Comparison of ENCODE assay signal across 16 cellular contexts in genomic region chr6:170403451-170403850, GRCh38.
DNase-seq lines count a peak whose midpoint lies in the region; ATAC-seq, FAIRE-seq and TF ChIP-seq lines count a peak whose summit lies in the region.
"Had no signal": no experiment of that assay in that cellular context is flagged by ENCODE, and none has a peak within 500 bp of the region (broad histone marks: within the 10 kb centered on the region; RNA-seq: fewer than 3 reads in every experiment).

No MANE protein-coding gene starts in this region.

- no peak overlapping the region for H4K91ac ChIP-seq in H1 (replicated peaks; ENCODE audit: insufficient read length, low read length)
- H4K91ac ChIP-seq in mesenchymal stem cell (ENCODE audit: low read length): no peak overlapping the region

- FAIRE-seq in H1 (lab: Jason Lieb, UNC): no peak
- FAIRE-seq in kidney (lab: Jason Lieb, UNC): no peak
- FAIRE-seq: GM12892 had no signal

- H2BK15ac ChIP-seq in H1 (ENCODE audit: low read length): no peak overlapping the region
- H2BK15ac ChIP-seq in mesenchymal stem cell (ENCODE audit: low read depth, poor library complexity, severe bottlenecking): no peak overlapping the region

- H2BK5ac ChIP-seq in H1 (ENCODE audit: low read depth, low read length) (no peak overlapping the region), mesenchymal stem cell (ENCODE audit: low read depth, low read length, poor library complexity, severe bottlenecking) (peak overlapping the region; percentile 60)

- H3K14ac ChIP-seq in H1 (ENCODE audit: insufficient read length) (no peak overlapping the region), mesenchymal stem cell (ENCODE audit: low read length in 2 of 2) (peak overlapping the region in 1 of 2 experiments; percentile 82)

- H4K20me1 ChIP-seq in H1 (replicated peaks in 1 of 2; ENCODE audit: control insufficient read depth in 1 of 2, insufficient read depth in 2 of 2, low read length in 2 of 2): no peaks in the 10 kb centered on the region

- no peak overlapping the region for H3K56ac ChIP-seq in H1 (replicated peaks; ENCODE audit: insufficient read length, low read depth, low read length)

- no peaks in the 10 kb centered on the region for H3K79me2 ChIP-seq in H1 (ENCODE audit: control insufficient read depth in 1 of 2, insufficient read depth in 2 of 2, low read length in 2 of 2)

- no peak for TF ChIP-seq CTCF in AG04450 (IDR thresholded peaks at IDR 0.05; ENCODE audit: low read depth, low read length)
- TF ChIP-seq CTCF in H1 (IDR thresholded peaks at IDR 0.05; ENCODE audit: control extremely low read depth in 1 of 3, insufficient read depth in 1 of 3, low read depth in 1 of 3, low read length in 3 of 3): no peak
- TF ChIP-seq CTCF in kidney (IDR thresholded peaks at IDR 0.05; ENCODE audit: borderline replicate concordance, extremely low read depth, insufficient read depth): no peak

- POLR2A ChIA-PET in AG04450 (lab: Yijun Ruan, JAX) (no interaction called here), H1 (lab: Charles Lee; ENCODE audit: partially characterized antibody) (interaction anchor here (1.6 kb wide), 1 partner anchor 10 kb away, joined by 4 read pairs; no protein-coding TSS in a partner anchor)

- CTCF ChIA-PET in AG04450 (lab: Charles Lee): no interaction called here
- CTCF ChIA-PET in H1 (lab: Charles Lee; ENCODE audit: partially characterized antibody): interaction anchor here (1.0 to 1.6 kb wide), 3 partner anchors 18 to 114 kb away, joined by 3 to 5 read pairs (median 3); no protein-coding TSS in a partner anchor

- 0 out of 2 replicates have a peak overlapping the region, but pooled peaks have one; percentile 12 for H2BK12ac ChIP-seq in H1 (ENCODE audit: low read depth, low read length)
- H2BK12ac ChIP-seq in mesenchymal stem cell (ENCODE audit: low read length in 2 of 2): peak overlapping the region in 1 of 2 experiments; percentile 46

- H3K79me1 ChIP-seq in H1 (ENCODE audit: low read depth, low read length) (no peaks in the 10 kb centered on the region), mesenchymal stem cell (replicated peaks; ENCODE audit: low read length, poor library complexity, severe bottlenecking) (peaks cover 3% of the 10 kb centered on the region)

- H3K4ac ChIP-seq in H1 (replicated peaks; ENCODE audit: insufficient read length, low read depth, low read length) (no peak overlapping the region), mesenchymal stem cell (ENCODE audit: low read depth in 1 of 2, low read length in 2 of 2) (peak overlapping the region in 1 of 2 experiments; percentile 45)

- H3K27ac ChIP-seq in AG04450 (ENCODE audit: low read depth, low read length) (peak overlapping the region; percentile 80), H1 (ENCODE audit: low read depth, low read length) (no peak overlapping the region), mesenchymal stem cell (ENCODE audit: low read length, poor library complexity, severe bottlenecking) (peak overlapping the region; percentile 94), kidney (ENCODE audit: low read depth in 2 of 2, low read length in 2 of 2) (no peak overlapping the region)
- H3K27ac ChIP-seq: vagina had no signal

- intact Hi-C loops in kidney (cut with DNase I): no loop called here

- no peak overlapping the region for H2AK5ac ChIP-seq in H1 (ENCODE audit: low read depth, low read length)
- peak overlapping the region; percentile 61 for H2AK5ac ChIP-seq in mesenchymal stem cell (ENCODE audit: low read length, severe bottlenecking)

- TF ChIP-seq EP300 in H1 (IDR thresholded peaks at IDR 0.05; ENCODE audit: borderline replicate concordance in 1 of 2, low read depth in 2 of 2, low read length in 2 of 2): peak in 1 of 2 experiments; percentile 16; a peak in 1 of 3 replicates

- TF ChIP-seq POLR2A in H1 (IDR thresholded peaks at IDR 0.05; ENCODE audit: control extremely low read depth in 1 of 2, low read depth in 2 of 2, low read length in 2 of 2): no peak

- DNase-seq in AG04450 (ENCODE audit: low read depth, low spot score) (no peak), NCI-H510A treated with DMSO at 0.1 percent for 48 hours (lab: John Stamatoyannopoulos, UW) (peak; percentile 18), H1 (ENCODE audit: low read depth in 1 of 2, low spot score in 2 of 2) (no peak), mesenchymal stem cell (peak; percentile 81), kidney (no peak), DMS79 (lab: John Stamatoyannopoulos, UW) (no peak), hepatic stellate cell (ENCODE audit: low spot score) (no peak)
- DNase-seq: activated CD4-positive, alpha-beta memory T cell treated with anti-CD3 and anti-CD28 coated beads for 36 hours; activated naive CD4-positive, alpha-beta T cell treated with anti-CD3 and anti-CD28 coated beads, Interleukin-2, amount 50 U/mL, for 16 hours; DMS 273 treated with DMSO at 0.1 percent for 48 hours; effector CD8-positive, alpha-beta T cell; PC-3; stimulated activated CD4-positive, alpha-beta T cell treated with anti-CD3 and anti-CD28 coated beads, Interleukin-15, amount 100 ng/mL, for 24 hours had no signal

- no peaks in the 10 kb centered on the region for H3K27me3 ChIP-seq in AG04450 (ENCODE audit: control insufficient read depth, insufficient read depth, low read length)
- H3K27me3 ChIP-seq in H1 (replicated peaks in 1 of 4; ENCODE audit: control insufficient read depth in 3 of 4, extremely low read depth in 1 of 4, insufficient read depth in 3 of 4, low read length in 3 of 4): no peaks in the 10 kb centered on the region
- H3K27me3 ChIP-seq in mesenchymal stem cell (ENCODE audit: control insufficient read depth in 1 of 2, insufficient read depth in 1 of 2, low read length in 2 of 2): no peaks in the 10 kb centered on the region
- H3K27me3 ChIP-seq: vagina had no signal

- H3K23ac ChIP-seq in H1 (ENCODE audit: insufficient read length) (no peak overlapping the region), mesenchymal stem cell (ENCODE audit: low read length in 2 of 2) (no peak overlapping the region)

- ATAC-seq in HG02840 (IDR thresholded peaks at IDR 0.05; ENCODE audit: low FRiP score, unreplicated experiment): no peak
- ATAC-seq: PC-3 had no signal

- H3K36me3 ChIP-seq in H1 (ENCODE audit: control insufficient read depth in 2 of 4, insufficient read depth in 4 of 4, low read length in 3 of 4) (peaks cover 0 to 10% (median 0%) of the 10 kb centered on the region in 4 experiments; a peak in 3 of 8 replicates), mesenchymal stem cell (ENCODE audit: control insufficient read depth in 1 of 2, insufficient read depth in 2 of 2, low read depth in 1 of 2, low read length in 2 of 2) (peaks cover 25 to 65% of the 10 kb centered on the region in 2 experiments), kidney (ENCODE audit: control insufficient read depth in 1 of 2, insufficient read depth in 2 of 2, low read length in 2 of 2) (peaks cover 8 to 17% of the 10 kb centered on the region in 2 donors)

- H4K8ac ChIP-seq in H1 (ENCODE audit: extremely low read depth, insufficient read depth, low read length) (no peak overlapping the region), mesenchymal stem cell (ENCODE audit: low read length) (peak overlapping the region; percentile 27)

- H3K9ac ChIP-seq in H1 (replicated peaks in 1 of 4; ENCODE audit: extremely low read depth in 1 of 4, low read depth in 3 of 4, low read length in 3 of 4): no peak overlapping the region
- H3K9ac ChIP-seq in mesenchymal stem cell (ENCODE audit: low read length): peak overlapping the region; percentile 15
- no peak overlapping the region for H3K9ac ChIP-seq in kidney (ENCODE audit: low read length in 2 of 2)

- TF ChIP-seq RAD21 in H1 (IDR thresholded peaks at IDR 0.05 in 1 of 2, conservative IDR thresholded peaks at IDR 0.05 in 1 of 2; ENCODE audit: low read depth in 2 of 2, low read length in 2 of 2): peak in 1 of 2 experiments; percentile 24; a peak in 1 of 4 replicates

- no peak overlapping the region for H2AFZ ChIP-seq in H1 (ENCODE audit: low read length)
- H2AFZ ChIP-seq in mesenchymal stem cell (ENCODE audit: low read depth, low read length): no peak overlapping the region

- no peak overlapping the region for H2BK120ac ChIP-seq in H1 (replicated peaks; ENCODE audit: low read depth, low read length)
- H2BK120ac ChIP-seq in mesenchymal stem cell (ENCODE audit: low read depth, low read length): no peak overlapping the region

- H3K4me1 ChIP-seq in H1 (replicated peaks in 1 of 4; ENCODE audit: control insufficient read depth in 3 of 4, insufficient read depth in 4 of 4, low read length in 3 of 4): peaks cover 8 to 19% (median 11%) of the 10 kb centered on the region in 4 experiments
- H3K4me1 ChIP-seq in mesenchymal stem cell (ENCODE audit: control insufficient read depth, insufficient read depth, low read depth, low read length): peaks cover 28% of the 10 kb centered on the region
- H3K4me1 ChIP-seq in kidney (ENCODE audit: control insufficient read depth in 1 of 2, insufficient read depth in 1 of 2, low read depth in 1 of 2, low read length in 2 of 2): no peaks in the 10 kb centered on the region
- H3K4me1 ChIP-seq: vagina had no signal

- peak overlapping the region; percentile 0 for H4K5ac ChIP-seq in H1 (ENCODE audit: insufficient read length, low read depth, low read length)

- H3K9me3 ChIP-seq in AG04450 (ENCODE audit: control insufficient read depth, insufficient read depth, low read length): no peaks in the 10 kb centered on the region; the same call in 1 of the 2 replicates
- H3K9me3 ChIP-seq in H1 (ENCODE audit: insufficient read depth in 2 of 2, low read depth in 1 of 2, low read length in 1 of 2): no peaks in the 10 kb centered on the region
- no peaks in the 10 kb centered on the region for H3K9me3 ChIP-seq in mesenchymal stem cell (ENCODE audit: control insufficient read depth, low read length)
- H3K9me3 ChIP-seq in kidney (ENCODE audit: control insufficient read depth in 1 of 2, low read length in 2 of 2): no peaks in the 10 kb centered on the region
- H3K9me3 ChIP-seq: vagina had no signal

- H3K4me3 ChIP-seq in AG04450 (ENCODE audit: low read depth, low read length) (no peak overlapping the region), H1 (ENCODE audit: extremely low read depth in 1 of 4, insufficient read depth in 2 of 4, low read depth in 3 of 4, low read length in 4 of 4) (no peak overlapping the region), mesenchymal stem cell (ENCODE audit: insufficient read depth in 1 of 2, low read depth in 1 of 2, low read length in 2 of 2) (no peak overlapping the region), kidney (ENCODE audit: low read length in 2 of 2) (no peak overlapping the region)
- H3K4me3 ChIP-seq: vagina had no signal

- H3K4me2 ChIP-seq in H1 (ENCODE audit: insufficient read depth in 1 of 2, low read depth in 2 of 2, low read length in 2 of 2) (peak overlapping the region; percentile 35 to 39), mesenchymal stem cell (ENCODE audit: low read length, poor library complexity, severe bottlenecking) (no peak overlapping the region)

- 14% methylated on average over 3 of the region's 3 CpGs; no CpG with 5 or more reads in 1 of the 2 experiments for WGBS in H1 (ENCODE audit: extremely low coverage in 1 of 2, insufficient coverage in 1 of 2, insufficient read length in 1 of 2, insufficient replicate concordance in 2 of 2, low coverage in 1 of 2, low lambda C conversion rate in 2 of 2, missing lambda C conversion rate in 1 of 2), 2 experiments
- 0% methylated on average over 1 of the region's 3 CpGs for WGBS in mesenchymal stem cell

- no peaks in the 10 kb centered on the region for H3K23me2 ChIP-seq in H1 (ENCODE audit: low read depth, low read length)

- peak overlapping the region; percentile 2; the same call in 1 of the 2 replicates for H3K18ac ChIP-seq in H1 (ENCODE audit: extremely low read depth, low read length)
- H3K18ac ChIP-seq in mesenchymal stem cell (ENCODE audit: low read depth in 1 of 2, low read length in 2 of 2): peak overlapping the region in 1 of 2 experiments; percentile 18

- H2BK20ac ChIP-seq in H1 (ENCODE audit: low read length): no peak overlapping the region

Comparison
In these comparisons a context has a peak if more than half of its experiments do, and no peak if none do; other contexts are left out.
1. DNase-seq: peak in NCI-H510A treated with DMSO at 0.1 percent for 48 hours (single experiment) and mesenchymal stem cell (single experiment); none in AG04450 (single experiment), H1 (0 of 2), kidney (single experiment), DMS79 (single experiment) and hepatic stellate cell (single experiment).
2. H3K27ac ChIP-seq: peak in AG04450 (single experiment) and mesenchymal stem cell (single experiment); none in H1 (single experiment) and kidney (0 of 2).